ENCODE assay signal across 37 cellular contexts in genomic region chr11:120256779-120257178, GRCh38. TPM values are rescaled to one million over a fixed set of nuclear protein-coding genes. Genes with fewer than 3 reads are reported as not detected.
"Had no signal": no experiment of that assay in that cellular context is flagged by ENCODE, and none has a peak within 500 bp of the region (broad histone marks: within the 10 kb centered on the region; RNA-seq: fewer than 3 reads in every experiment).

No MANE protein-coding gene starts in this region.

- H3K4me3 Mint-ChIP-seq: activated B cell treated with CpG ODN at 0.5 μM for 24 hours; activated CD4-positive, alpha-beta memory T cell treated with anti-CD3 and anti-CD28 coated beads for 36 hours; activated CD4-positive, alpha-beta T cell treated with anti-CD3 and anti-CD28 coated beads, Interleukin-2, amount 10 ng/mL, durations not matched to agents 24 days and 14 days; activated CD8-positive, alpha-beta T cell treated with anti-CD3 and anti-CD28 coated beads for 36 hours; activated naive CD4-positive, alpha-beta T cell treated with anti-CD3 and anti-CD28 coated beads for 36 hours; activated naive CD8-positive, alpha-beta T cell treated with anti-CD3 and anti-CD28 coated beads for 36 hours; activated T-cell treated with anti-CD3 and anti-CD28 coated beads, Interleukin-2, amount 50 U/mL, for 4 hours; activated T-cell treated with anti-CD3 and anti-CD28 coated beads, Interleukin-2, amount 50 U/mL, for 72 hours; activated T-helper 1 cell treated with anti-CD3 and anti-CD28 coated beads, Interleukin-12 subunit alpha, Interleukin-12 subunit beta, Interleukin-2, Interleukin-4 antibody, amounts not matched to agents 30 ng/mL and 10 ng/mL and 1 ng/mL, durations not matched to agents 14 hours and 24 hours and 36 hours; activated T-helper 17 cell treated with anti-CD3 and anti-CD28 coated beads, Interleukin-2, amount 50 U/mL, for 72 hours; T-helper 1 cell treated with Interleukin-12 subunit alpha and Interleukin-12 subunit beta and Interleukin-4 antibody, amounts not matched to agents 30 μg/mL and 1 μg/mL, for 36 hours; T-helper 2 cell treated with Interferon-gamma antibody and Interleukin-4, amounts not matched to agents 5 μg/mL and 100 μg/mL, for 36 hours had no signal

- H3K27ac ChIP-seq: adrenal gland, brain microvascular endothelial cell, breast epithelium, VCaP had no signal

- H3K36me3 ChIP-seq: adrenal gland, brain microvascular endothelial cell, breast epithelium had no signal

- FAIRE-seq: colon, TTC549 had no signal

- H3K4me3 ChIP-seq: adrenal gland, breast epithelium had no signal

- H3K27me3 ChIP-seq: breast epithelium had no signal

- H3K4me1 ChIP-seq: adrenal gland, breast epithelium had no signal

- H3K9me3 Mint-ChIP-seq: activated B cell treated with CpG ODN at 0.5 μM for 24 hours; activated CD4-positive, alpha-beta memory T cell treated with anti-CD3 and anti-CD28 coated beads for 36 hours; activated CD4-positive, alpha-beta T cell treated with anti-CD3 and anti-CD28 coated beads, Interleukin-2, amount 10 ng/mL, durations not matched to agents 24 days and 14 days; activated CD8-positive, alpha-beta T cell treated with anti-CD3 and anti-CD28 coated beads for 36 hours; activated naive CD4-positive, alpha-beta T cell treated with anti-CD3 and anti-CD28 coated beads for 36 hours; activated naive CD4-positive, alpha-beta T cell treated with anti-CD3 and anti-CD28 coated beads, Interleukin-2, amount 50 U/mL, for 72 hours; activated naive CD8-positive, alpha-beta T cell treated with anti-CD3 and anti-CD28 coated beads for 36 hours; activated T-cell treated with anti-CD3 and anti-CD28 coated beads, Interleukin-2, amount 50 U/mL, for 4 hours; activated T-cell treated with anti-CD3 and anti-CD28 coated beads, Interleukin-2, amount 50 U/mL, for 72 hours; activated T-helper 1 cell treated with anti-CD3 and anti-CD28 coated beads, Interleukin-12 subunit alpha, Interleukin-12 subunit beta, Interleukin-2, Interleukin-4 antibody, amounts not matched to agents 30 ng/mL and 10 ng/mL and 1 ng/mL, durations not matched to agents 14 hours and 24 hours and 36 hours; activated T-helper 17 cell treated with anti-CD3 and anti-CD28 coated beads, Interleukin-2, amount 50 U/mL, for 72 hours; T-helper 1 cell treated with Interleukin-12 subunit alpha and Interleukin-12 subunit beta and Interleukin-4 antibody, amounts not matched to agents 30 μg/mL and 1 μg/mL, for 36 hours; T-helper 2 cell treated with Interferon-gamma antibody and Interleukin-4, amounts not matched to agents 5 μg/mL and 100 μg/mL, for 36 hours had no signal

- H3K27ac Mint-ChIP-seq: activated B cell treated with CpG ODN at 0.5 μM for 24 hours; activated CD4-positive, alpha-beta memory T cell treated with anti-CD3 and anti-CD28 coated beads for 36 hours; activated CD4-positive, alpha-beta T cell treated with anti-CD3 and anti-CD28 coated beads, Interleukin-2, amount 10 ng/mL, durations not matched to agents 24 days and 14 days; activated CD8-positive, alpha-beta T cell treated with anti-CD3 and anti-CD28 coated beads for 36 hours; activated naive CD4-positive, alpha-beta T cell treated with anti-CD3 and anti-CD28 coated beads for 36 hours; activated naive CD4-positive, alpha-beta T cell treated with anti-CD3 and anti-CD28 coated beads, Interleukin-2, amount 50 U/mL, for 72 hours; activated naive CD8-positive, alpha-beta T cell treated with anti-CD3 and anti-CD28 coated beads for 36 hours; activated T-cell treated with anti-CD3 and anti-CD28 coated beads, Interleukin-2, amount 50 U/mL, for 72 hours; activated T-helper 1 cell treated with anti-CD3 and anti-CD28 coated beads, Interleukin-12 subunit alpha, Interleukin-12 subunit beta, Interleukin-2, Interleukin-4 antibody, amounts not matched to agents 30 ng/mL and 10 ng/mL and 1 ng/mL, durations not matched to agents 14 hours and 24 hours and 36 hours; activated T-helper 17 cell treated with anti-CD3 and anti-CD28 coated beads, Interleukin-2, amount 50 U/mL, for 72 hours; T-helper 1 cell treated with Interleukin-12 subunit alpha and Interleukin-12 subunit beta and Interleukin-4 antibody, amounts not matched to agents 30 μg/mL and 1 μg/mL, for 36 hours; T-helper 2 cell treated with Interferon-gamma antibody and Interleukin-4, amounts not matched to agents 5 μg/mL and 100 μg/mL, for 36 hours had no signal

- ATAC-seq: activated CD8-positive, alpha-beta T cell treated with anti-CD3 and anti-CD28 coated beads for 36 hours; activated naive CD4-positive, alpha-beta T cell treated with anti-CD3 and anti-CD28 coated beads, Interleukin-2, amount 50 U/mL, for 72 hours; activated T-cell treated with anti-CD3 and anti-CD28 coated beads, Interleukin-2, amount 50 U/mL, for 4 hours; activated T-cell treated with anti-CD3 and anti-CD28 coated beads, Interleukin-2, amount 50 U/mL, for 72 hours; activated T-helper 17 cell treated with anti-CD3 and anti-CD28 coated beads, Interleukin-2, amount 50 U/mL, for 72 hours had no signal

- DNase-seq: activated B cell treated with CpG ODN at 0.5 μM for 24 hours; activated CD4-positive, alpha-beta memory T cell treated with anti-CD3 and anti-CD28 coated beads for 36 hours; activated CD4-positive, alpha-beta T cell treated with anti-CD3 and anti-CD28 coated beads for 4 hours; activated CD4-positive, alpha-beta T cell treated with anti-CD3 and anti-CD28 coated beads, Interleukin-2, amount 10 ng/mL, durations not matched to agents 24 days and 14 days; activated CD4-positive, alpha-beta T cell treated with anti-CD3 and anti-CD28 coated beads, Interleukin-2, amount 50 U/mL, for 1 hour; activated CD4-positive, alpha-beta T cell treated with anti-CD3 and anti-CD28 coated beads, Interleukin-2, amount 50 U/mL, for 4 hours; activated CD4-positive, CD25-positive, alpha-beta regulatory T cell treated with anti-CD3 and anti-CD28 coated beads, Interleukin-2, amount 50 U/mL, for 72 hours; activated CD8-positive, alpha-beta memory T cell treated with anti-CD3 and anti-CD28 coated beads, Interleukin-2, amount 50 U/mL, for 4 hours; activated CD8-positive, alpha-beta T cell treated with anti-CD3 and anti-CD28 coated beads for 36 hours; activated effector memory CD4-positive, alpha-beta T cell treated with anti-CD3 and anti-CD28 coated beads, Interleukin-2, amount 50 U/mL, for 16 hours; activated gamma-delta T cell treated with Interleukin-2 at 50 U/mL for 16 hours; activated naive CD4-positive, alpha-beta T cell; activated naive CD4-positive, alpha-beta T cell treated with anti-CD3 and anti-CD28 coated beads for 36 hours; activated naive CD4-positive, alpha-beta T cell treated with anti-CD3 and anti-CD28 coated beads, Interleukin-2, amount 50 U/mL, for 16 hours; activated naive CD8-positive, alpha-beta T cell treated with anti-CD3 and anti-CD28 coated beads for 36 hours; activated T-cell treated with anti-CD3 and anti-CD28 coated beads for 4 hours; activated T-cell treated with anti-CD3 and anti-CD28 coated beads, Interleukin-2, amount 50 U/mL, for 1 hour; activated T-cell treated with anti-CD3 and anti-CD28 coated beads, Interleukin-2, amount 50 U/mL, for 4 hours; activated T-cell treated with anti-CD3 and anti-CD28 coated beads, Interleukin-2, amount 50 U/mL, for 72 hours; adrenal gland; amniotic stem cell; aorta; brain microvascular endothelial cell; central memory CD4-positive, alpha-beta T cell; T-helper 2 cell; T-helper 9 cell had no signal

- H3K36me3 Mint-ChIP-seq: activated CD4-positive, alpha-beta memory T cell treated with anti-CD3 and anti-CD28 coated beads for 36 hours; activated naive CD4-positive, alpha-beta T cell treated with anti-CD3 and anti-CD28 coated beads, Interleukin-2, amount 50 U/mL, for 72 hours; activated naive CD8-positive, alpha-beta T cell treated with anti-CD3 and anti-CD28 coated beads for 36 hours had no signal

- H3K4me1 Mint-ChIP-seq: activated T-helper 17 cell treated with anti-CD3 and anti-CD28 coated beads, Interleukin-2, amount 50 U/mL, for 72 hours had no signal

- H3K9me3 ChIP-seq: adrenal gland, breast epithelium had no signal

RNA-seq across cellular contexts. Expression of gene POU2F3, which starts 16.8 kb away (rescaled TPM):
- total RNA-seq: activated B cell treated with CpG ODN at 0.5 μM for 24 hours; activated CD4-positive, alpha-beta memory T cell treated with anti-CD3 and anti-CD28 coated beads for 36 hours; activated CD4-positive, alpha-beta T cell treated with anti-CD3 and anti-CD28 coated beads, Interleukin-2, amount 10 ng/mL, durations not matched to agents 24 days and 14 days; activated CD8-positive, alpha-beta memory T cell treated with anti-CD3 and anti-CD28 coated beads for 36 hours; activated CD8-positive, alpha-beta T cell treated with anti-CD3 and anti-CD28 coated beads for 36 hours; activated naive CD4-positive, alpha-beta T cell treated with anti-CD3 and anti-CD28 coated beads for 36 hours; activated naive CD4-positive, alpha-beta T cell treated with anti-CD3 and anti-CD28 coated beads, Interleukin-2, amount 50 U/mL, for 72 hours; activated naive CD8-positive, alpha-beta T cell treated with anti-CD3 and anti-CD28 coated beads for 36 hours; activated T-cell treated with anti-CD3 and anti-CD28 coated beads, Interleukin-2, amount 50 U/mL, for 4 hours; aorta; cardiac septum had no signal
